ENCODE assay signal across 8 cellular contexts in the genomic region with DNA sequence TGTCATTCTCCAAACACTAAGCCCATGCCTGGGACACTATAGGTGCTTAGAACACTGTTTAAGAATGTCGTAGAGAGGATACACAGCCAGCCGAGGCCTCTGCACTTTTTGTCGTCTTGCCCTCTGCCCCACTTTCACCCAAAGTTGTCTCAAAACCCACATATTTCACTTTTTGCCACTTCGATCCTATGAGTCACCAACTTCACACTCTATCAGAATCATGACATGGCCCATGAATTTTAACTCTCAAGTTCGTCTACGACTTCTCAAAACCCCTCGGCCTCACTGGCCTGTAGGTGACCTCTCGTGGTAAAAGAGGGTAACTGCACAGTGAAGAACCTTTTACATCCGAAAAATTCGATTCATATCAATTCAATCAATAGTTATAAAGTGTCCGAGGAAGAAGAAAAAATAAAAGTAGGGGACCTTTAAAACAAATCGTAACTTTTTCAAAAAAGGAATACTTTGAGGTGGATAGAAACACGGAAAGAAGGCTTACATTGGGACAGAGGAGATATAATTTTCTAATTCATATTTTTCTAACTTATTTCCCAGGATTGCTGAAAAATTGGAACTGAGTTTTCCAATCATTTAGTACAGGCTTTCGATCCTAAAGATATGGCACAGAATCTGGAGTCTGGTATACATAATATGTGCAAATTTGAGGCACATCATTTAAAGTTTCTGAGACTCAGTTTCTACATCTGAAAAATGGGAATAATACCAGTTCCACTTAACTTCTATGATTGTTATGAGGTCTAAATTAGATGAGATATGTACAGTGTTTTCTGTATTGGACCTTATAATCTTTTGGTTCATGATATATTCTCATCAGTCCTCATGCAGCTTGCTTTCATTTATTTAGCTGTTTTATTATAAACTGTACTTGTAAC.
DNase-seq lines count a peak whose midpoint lies in the region; ATAC-seq and TF ChIP-seq lines count a peak whose summit lies in the region.

No MANE protein-coding gene starts in this region.

- intact Hi-C loops in activated T-helper 1 cell treated with anti-CD3 and anti-CD28 coated beads, Interleukin-12 subunit alpha, Interleukin-12 subunit beta, Interleukin-2, Interleukin-4 antibody, amounts not matched to agents 30 ng/mL and 10 ng/mL and 1 ng/mL, durations not matched to agents 14 hours and 24 hours and 36 hours (cut with micrococcal nuclease) = loop anchor here (1.0 to 10.0 kb wide), 7 partner anchors 47 to 512 kb away; a partner anchor contains a TSS

- peak overlapping the region in 1 of 8 donors; percentile 78 for H3K27ac Mint-ChIP-seq in CD8-positive, alpha-beta memory T cell
- H3K27ac Mint-ChIP-seq in activated T-helper 1 cell treated with anti-CD3 and anti-CD28 coated beads, Interleukin-12 subunit alpha, Interleukin-12 subunit beta, Interleukin-2, Interleukin-4 antibody, amounts not matched to agents 30 ng/mL and 10 ng/mL and 1 ng/mL, durations not matched to agents 14 hours and 24 hours and 36 hours = no peak overlapping the region
- H3K27ac Mint-ChIP-seq in glutamatergic neuron (ENCODE audit: unreplicated experiment) = no peak overlapping the region

- H3K9me3 ChIP-seq in CD8-positive, alpha-beta memory T cell (ENCODE audit: low read length) = no peaks in the 10 kb centered on the region

- peaks cover 0 to 29% of the 10 kb centered on the region in 2 donors for H3K27me3 Mint-ChIP-seq in CD8-positive, alpha-beta memory T cell
- peaks cover 33% of the 10 kb centered on the region for H3K27me3 Mint-ChIP-seq in activated T-helper 1 cell treated with anti-CD3 and anti-CD28 coated beads, Interleukin-12 subunit alpha, Interleukin-12 subunit beta, Interleukin-2, Interleukin-4 antibody, amounts not matched to agents 30 ng/mL and 10 ng/mL and 1 ng/mL, durations not matched to agents 14 hours and 24 hours and 36 hours (ENCODE audit: insufficient read depth)
- H3K27me3 Mint-ChIP-seq in glutamatergic neuron (ENCODE audit: unreplicated experiment) = no peaks in the 10 kb centered on the region

- POLR2A ChIA-PET in CD8-positive, alpha-beta memory T cell (lab: Charles Lee) = no interaction called here

- no peaks in the 10 kb centered on the region for H3K9me3 Mint-ChIP-seq in CD8-positive, alpha-beta memory T cell
- H3K9me3 Mint-ChIP-seq in activated T-helper 1 cell treated with anti-CD3 and anti-CD28 coated beads, Interleukin-12 subunit alpha, Interleukin-12 subunit beta, Interleukin-2, Interleukin-4 antibody, amounts not matched to agents 30 ng/mL and 10 ng/mL and 1 ng/mL, durations not matched to agents 14 hours and 24 hours and 36 hours = no peaks in the 10 kb centered on the region
- no peaks in the 10 kb centered on the region for H3K9me3 Mint-ChIP-seq in glutamatergic neuron (ENCODE audit: unreplicated experiment)

- H3K36me3 ChIP-seq in CD8-positive, alpha-beta memory T cell (ENCODE audit: insufficient read depth, low read length) = no peaks in the 10 kb centered on the region

- no peaks in the 10 kb centered on the region for H3K4me1 ChIP-seq in CD8-positive, alpha-beta memory T cell (ENCODE audit: insufficient read depth, low read length)

- peak overlapping the region in 5 of 7 donors; percentile 20 to 68 (median 44) for H3K4me3 Mint-ChIP-seq in CD8-positive, alpha-beta memory T cell
- H3K4me3 Mint-ChIP-seq in activated T-helper 1 cell treated with anti-CD3 and anti-CD28 coated beads, Interleukin-12 subunit alpha, Interleukin-12 subunit beta, Interleukin-2, Interleukin-4 antibody, amounts not matched to agents 30 ng/mL and 10 ng/mL and 1 ng/mL, durations not matched to agents 14 hours and 24 hours and 36 hours = no peak overlapping the region
- H3K4me3 Mint-ChIP-seq in glutamatergic neuron (ENCODE audit: unreplicated experiment) = no peak overlapping the region

- no peaks in the 10 kb centered on the region for H3K27me3 ChIP-seq in CD8-positive, alpha-beta memory T cell (ENCODE audit: insufficient read depth, low read length, poor library complexity, severe bottlenecking)

- DNase-seq in CD8-positive, alpha-beta memory T cell = peak in 3 of 5 donors; percentile 2 to 30 (median 3)
- DNase-seq in NAMALWA (ENCODE audit: low spot score) (peak; percentile 67), glutamatergic neuron (peak; percentile 19), retina (peak; percentile 66), NCI-H526 treated with DMSO at 0.1 percent for 48 hours (lab: John Stamatoyannopoulos, UW) (no peak)
- DNase-seq in activated T-helper 1 cell treated with anti-CD3 and anti-CD28 coated beads, Interleukin-12 subunit alpha, Interleukin-12 subunit beta, Interleukin-2, Interleukin-4 antibody, amounts not matched to agents 30 ng/mL and 10 ng/mL and 1 ng/mL, durations not matched to agents 14 hours and 24 hours and 36 hours (ENCODE audit: low spot score) = peak; percentile 3

- no peak overlapping the region for H3K27ac ChIP-seq in CD8-positive, alpha-beta memory T cell (ENCODE audit: low read depth, low read length)

- H3K4me1 Mint-ChIP-seq in CD8-positive, alpha-beta memory T cell = peaks cover 4 to 6% (median 4%) of the 10 kb centered on the region in 3 donors
- H3K4me1 Mint-ChIP-seq in activated T-helper 1 cell treated with anti-CD3 and anti-CD28 coated beads, Interleukin-12 subunit alpha, Interleukin-12 subunit beta, Interleukin-2, Interleukin-4 antibody, amounts not matched to agents 30 ng/mL and 10 ng/mL and 1 ng/mL, durations not matched to agents 14 hours and 24 hours and 36 hours (ENCODE audit: low read depth) = peaks cover 7% of the 10 kb centered on the region
- H3K4me1 Mint-ChIP-seq in glutamatergic neuron (ENCODE audit: low read depth, unreplicated experiment) = peaks cover 3% of the 10 kb centered on the region

- ATAC-seq in GM18907 (IDR thresholded peaks at IDR 0.05; ENCODE audit: unreplicated experiment) (peak; percentile 56), HG02678 (IDR thresholded peaks at IDR 0.05; ENCODE audit: unreplicated experiment) (no peak)

- CTCF ChIA-PET in CD8-positive, alpha-beta memory T cell (lab: Charles Lee) = no interaction called here

- H3K36me3 Mint-ChIP-seq in CD8-positive, alpha-beta memory T cell = no peaks in the 10 kb centered on the region
- no peaks in the 10 kb centered on the region for H3K36me3 Mint-ChIP-seq in activated T-helper 1 cell treated with anti-CD3 and anti-CD28 coated beads, Interleukin-12 subunit alpha, Interleukin-12 subunit beta, Interleukin-2, Interleukin-4 antibody, amounts not matched to agents 30 ng/mL and 10 ng/mL and 1 ng/mL, durations not matched to agents 14 hours and 24 hours and 36 hours (ENCODE audit: low read depth)
- H3K36me3 Mint-ChIP-seq in glutamatergic neuron (ENCODE audit: unreplicated experiment) = no peaks in the 10 kb centered on the region

- TF ChIP-seq CTCF in glutamatergic neuron (IDR thresholded peaks at IDR 0.05; ENCODE audit: partially characterized antibody, unreplicated experiment) = peak; percentile 88

- no peak overlapping the region for H3K4me3 ChIP-seq in CD8-positive, alpha-beta memory T cell (ENCODE audit: low read length)

Comparison
In these comparisons a context has a peak if more than half of its experiments do, and no peak if none do; other contexts are left out.
1. H3K4me3 Mint-ChIP-seq: peak in CD8-positive, alpha-beta memory T cell (5 of 7); none in activated T-helper 1 cell treated with anti-CD3 and anti-CD28 coated beads, Interleukin-12 subunit alpha, Interleukin-12 subunit beta, Interleukin-2, Interleukin-4 antibody, amounts not matched to agents 30 ng/mL and 10 ng/mL and 1 ng/mL, durations not matched to agents 14 hours and 24 hours and 36 hours (single experiment) and glutamatergic neuron (single experiment).